In genomic region chr18:46182633-46183401, GRCh38 we compare ENCODE assay signal across 1 cellular context.
TF ChIP-seq lines count a peak whose summit lies in the region.

No MANE protein-coding gene starts in this region.

TF ChIP-seq in IMR-90, 13 proteins besides CTCF, POLR2A, EP300 and RAD21 (continued from another document):
- no peak for TF ChIP-seq RFX5 (IDR thresholded peaks at IDR 0.05; ENCODE audit: low read depth, low read length)
- no peak for TF ChIP-seq ELK1 (IDR thresholded peaks at IDR 0.05; ENCODE audit: borderline replicate concordance, low read depth, low read length)
- no peak for TF ChIP-seq NFE2L2 (IDR thresholded peaks at IDR 0.05; ENCODE audit: low read depth, low read length)
